In the genomic region with DNA sequence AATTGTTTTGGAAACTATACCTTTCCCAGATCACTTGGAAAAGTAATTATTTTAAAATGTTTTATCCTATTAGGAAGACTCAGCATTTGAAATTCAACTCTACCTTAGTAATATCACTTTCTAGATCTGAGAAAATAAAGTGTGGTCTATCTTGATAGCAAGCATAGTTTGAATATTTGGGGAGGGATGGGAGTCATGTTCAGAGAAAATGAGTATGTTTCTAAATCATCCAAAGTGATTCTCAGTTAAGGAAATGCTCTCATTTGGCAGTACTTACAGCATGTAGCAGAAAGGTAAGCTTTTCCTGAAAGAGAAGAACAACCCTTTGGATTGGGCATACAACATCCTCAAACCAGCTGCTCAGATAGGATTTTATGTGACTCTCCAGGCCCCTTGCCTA, we compare ENCODE assay signal across 26 cellular contexts.
"Had no signal": no experiment of that assay in that cellular context is flagged by ENCODE, and none has a peak within 500 bp of the region (broad histone marks: within the 10 kb centered on the region; RNA-seq: fewer than 3 reads in every experiment).

No MANE protein-coding gene starts in this region.

- H3K4me3 Mint-ChIP-seq: activated CD4-positive, alpha-beta memory T cell treated with anti-CD3 and anti-CD28 coated beads for 36 hours; activated CD4-positive, alpha-beta T cell treated with anti-CD3 and anti-CD28 coated beads, Interleukin-2, amount 10 ng/mL, durations not matched to agents 7 days and 5 days; activated naive CD4-positive, alpha-beta T cell treated with anti-CD3 and anti-CD28 coated beads for 36 hours; activated naive CD8-positive, alpha-beta T cell; activated T-helper 17 cell treated with anti-CD3 and anti-CD28 coated beads, Interleukin-2, amount 50 U/mL, for 72 hours; T-helper 1 cell treated with Interleukin-12 subunit alpha and Interleukin-12 subunit beta and Interleukin-4 antibody, amounts not matched to agents 30 μg/mL and 1 μg/mL, for 36 hours had no signal

- H3K27ac ChIP-seq: Peyer's patch, RWPE1, SJCRH30, VCaP had no signal

- H3K27me3 Mint-ChIP-seq: activated CD4-positive, alpha-beta memory T cell treated with anti-CD3 and anti-CD28 coated beads for 36 hours; activated CD4-positive, alpha-beta T cell treated with anti-CD3 and anti-CD28 coated beads, Interleukin-2, amount 10 ng/mL, durations not matched to agents 7 days and 5 days; activated naive CD8-positive, alpha-beta T cell; activated T-helper 17 cell treated with anti-CD3 and anti-CD28 coated beads, Interleukin-2, amount 50 U/mL, for 72 hours had no signal

- DNase-seq: activated CD4-positive, alpha-beta memory T cell treated with anti-CD3 and anti-CD28 coated beads for 36 hours; activated CD4-positive, alpha-beta T cell treated with anti-CD3 and anti-CD28 coated beads, Interleukin-2, amount 10 ng/mL, durations not matched to agents 7 days and 5 days; activated CD4-positive, CD25-positive, alpha-beta regulatory T cell; activated CD8-positive, alpha-beta memory T cell treated with anti-CD3 and anti-CD28 coated beads for 24 hours; activated gamma-delta T cell; activated naive CD4-positive, alpha-beta T cell treated with anti-CD3 and anti-CD28 coated beads for 36 hours; activated T-cell treated with anti-CD3 and anti-CD28 coated beads, Interleukin-2, amount 50 U/mL, for 48 hours; amygdala; central memory CD4-positive, alpha-beta T cell; MM.1S; NCI-H1105 treated with DMSO at 0.1 percent for 48 hours; NCI-H1436 treated with DMSO at 0.1 percent for 48 hours; NCI-H187; NCI-H2081; NCI-H510A treated with DMSO at 0.1 percent for 48 hours; NCI-H69; NK-92 treated with Interleukin-12 subunit alpha and Interleukin-12 subunit beta, amount 100 ng/mL, for 24 hours; OCI-M1; Peyer's patch; Right ventricle myocardium superior; SJCRH30 had no signal

- H3K27ac Mint-ChIP-seq: activated CD4-positive, alpha-beta memory T cell treated with anti-CD3 and anti-CD28 coated beads for 36 hours; activated CD4-positive, alpha-beta T cell treated with anti-CD3 and anti-CD28 coated beads, Interleukin-2, amount 10 ng/mL, durations not matched to agents 7 days and 5 days; activated naive CD4-positive, alpha-beta T cell treated with anti-CD3 and anti-CD28 coated beads for 36 hours; activated T-helper 17 cell treated with anti-CD3 and anti-CD28 coated beads, Interleukin-2, amount 50 U/mL, for 72 hours; T-helper 1 cell treated with Interleukin-12 subunit alpha and Interleukin-12 subunit beta and Interleukin-4 antibody, amounts not matched to agents 30 μg/mL and 1 μg/mL, for 36 hours had no signal

- ATAC-seq: activated T-helper 17 cell treated with anti-CD3 and anti-CD28 coated beads, Interleukin-2, amount 50 U/mL, for 72 hours had no signal

- H3K9me3 Mint-ChIP-seq: activated CD4-positive, alpha-beta memory T cell treated with anti-CD3 and anti-CD28 coated beads for 36 hours; activated naive CD4-positive, alpha-beta T cell treated with anti-CD3 and anti-CD28 coated beads for 36 hours; activated T-helper 17 cell treated with anti-CD3 and anti-CD28 coated beads, Interleukin-2, amount 50 U/mL, for 72 hours; T-helper 1 cell treated with Interleukin-12 subunit alpha and Interleukin-12 subunit beta and Interleukin-4 antibody, amounts not matched to agents 30 μg/mL and 1 μg/mL, for 36 hours had no signal

- H3K9me3 ChIP-seq: Peyer's patch, SJCRH30 had no signal

- H3K4me3 ChIP-seq: Peyer's patch, SJCRH30 had no signal

- H3K4me1 ChIP-seq: Peyer's patch had no signal

- H3K27me3 ChIP-seq: Peyer's patch, SJCRH30 had no signal
